8 cellular contexts compared by ENCODE assay signal in genomic region chr6:31356946-31357466, GRCh38. TPM values are rescaled to one million over a fixed set of nuclear protein-coding genes. Genes with fewer than 3 reads are reported as not detected.
A peak's percentile ranks its signal among the peaks of the same experiment; 100 is the strongest.
DNase-seq lines count a peak whose midpoint lies in the region; ATAC-seq and FAIRE-seq lines count a peak whose summit lies in the region.

Gene HLA-B (minus strand): TSS chr6:31357179. CDS start chr6:31357158, 21 bp downstream.

- peak; percentile 84 for ATAC-seq in HG03439 (IDR thresholded peaks at IDR 0.05; ENCODE audit: unreplicated experiment)

- intact Hi-C loops in activated T-helper 1 cell treated with anti-CD3 and anti-CD28 coated beads, Interleukin-12 subunit alpha, Interleukin-12 subunit beta, Interleukin-2, Interleukin-4 antibody, amounts not matched to agents 30 ng/mL and 10 ng/mL and 1 ng/mL, durations not matched to agents 14 hours and 24 hours and 36 hours (cut with micrococcal nuclease) = loop anchor here (1.0 to 5.0 kb wide), 7 partner anchors 45 to 1470 kb away; partner anchors contain the start of genes HLA-C, MICA, MRPS18B and PPP1R10

- peak within 1 kb of the TSS; percentile 95 for H3K4me3 Mint-ChIP-seq in activated T-helper 1 cell treated with anti-CD3 and anti-CD28 coated beads, Interleukin-12 subunit alpha, Interleukin-12 subunit beta, Interleukin-2, Interleukin-4 antibody, amounts not matched to agents 30 ng/mL and 10 ng/mL and 1 ng/mL, durations not matched to agents 14 hours and 24 hours and 36 hours

- peaks cover 8% of the 10 kb centered on the region for H3K9me3 Mint-ChIP-seq in activated T-helper 1 cell treated with anti-CD3 and anti-CD28 coated beads, Interleukin-12 subunit alpha, Interleukin-12 subunit beta, Interleukin-2, Interleukin-4 antibody, amounts not matched to agents 30 ng/mL and 10 ng/mL and 1 ng/mL, durations not matched to agents 14 hours and 24 hours and 36 hours

- peak; percentile 81 for FAIRE-seq in GM19239 (lab: Jason Lieb, UNC)

- peaks cover 8% of the 10 kb centered on the region for H3K27me3 Mint-ChIP-seq in activated T-helper 1 cell treated with anti-CD3 and anti-CD28 coated beads, Interleukin-12 subunit alpha, Interleukin-12 subunit beta, Interleukin-2, Interleukin-4 antibody, amounts not matched to agents 30 ng/mL and 10 ng/mL and 1 ng/mL, durations not matched to agents 14 hours and 24 hours and 36 hours (ENCODE audit: insufficient read depth)

- DNase-seq in C1 segment of cervical spinal cord (lab: John Stamatoyannopoulos, UW) = peak; percentile 15 to 84 (median 60)
- peak; percentile 28 for DNase-seq in GM19239 (ENCODE audit: insufficient read length, low spot score)
- DNase-seq in OCI-M2 (lab: John Stamatoyannopoulos, UW; ENCODE audit: unreplicated experiment) = peak; percentile 15
- DNase-seq in activated T-helper 1 cell treated with anti-CD3 and anti-CD28 coated beads, Interleukin-12 subunit alpha, Interleukin-12 subunit beta, Interleukin-2, Interleukin-4 antibody, amounts not matched to agents 30 ng/mL and 10 ng/mL and 1 ng/mL, durations not matched to agents 14 hours and 24 hours and 36 hours (ENCODE audit: low spot score) = peak; percentile 67
- DNase-seq in fibroblast of gingiva (ENCODE audit: low read depth) = peak; percentile 57
- peak; percentile 84 for DNase-seq in myocyte (ENCODE audit: low read depth)
- DNase-seq in stimulated activated CD8-positive, alpha-beta memory T cell treated with anti-CD3 and anti-CD28 coated beads, Interleukin-7, amount 100 ng/mL, for 48 hours (ENCODE audit: extremely low read depth in 1 of 2, low read depth in 1 of 2) = peak; percentile 37 to 66

- peak within 1 kb of the TSS; percentile 95 for H3K27ac Mint-ChIP-seq in activated T-helper 1 cell treated with anti-CD3 and anti-CD28 coated beads, Interleukin-12 subunit alpha, Interleukin-12 subunit beta, Interleukin-2, Interleukin-4 antibody, amounts not matched to agents 30 ng/mL and 10 ng/mL and 1 ng/mL, durations not matched to agents 14 hours and 24 hours and 36 hours

- H3K4me1 Mint-ChIP-seq in activated T-helper 1 cell treated with anti-CD3 and anti-CD28 coated beads, Interleukin-12 subunit alpha, Interleukin-12 subunit beta, Interleukin-2, Interleukin-4 antibody, amounts not matched to agents 30 ng/mL and 10 ng/mL and 1 ng/mL, durations not matched to agents 14 hours and 24 hours and 36 hours (ENCODE audit: low read depth) = peaks cover 64% of the 10 kb centered on the region

- H3K36me3 Mint-ChIP-seq in activated T-helper 1 cell treated with anti-CD3 and anti-CD28 coated beads, Interleukin-12 subunit alpha, Interleukin-12 subunit beta, Interleukin-2, Interleukin-4 antibody, amounts not matched to agents 30 ng/mL and 10 ng/mL and 1 ng/mL, durations not matched to agents 14 hours and 24 hours and 36 hours (ENCODE audit: low read depth) = peaks cover 51% of the 10 kb centered on the region

RNA-seq across cellular contexts. Expression of gene HLA-B, which starts in this region (rescaled TPM):
- 3,770 and 3,814 TPM in 2 replicates for total RNA-seq in activated T-helper 1 cell treated with anti-CD3 and anti-CD28 coated beads, Interleukin-12 subunit alpha, Interleukin-12 subunit beta, Interleukin-2, Interleukin-4 antibody, amounts not matched to agents 30 ng/mL and 10 ng/mL and 1 ng/mL, durations not matched to agents 14 hours and 24 hours and 36 hours
- total RNA-seq in myocyte = 137 and 270 TPM in 2 replicates
- 659 TPM for polyA plus RNA-seq in myocyte (2012)

Comparison
In these comparisons a context has a peak if more than half of its experiments do, and no peak if none do; other contexts are left out.
1. Peak in every context shown above with its lines: DNase-seq and ATAC-seq.
2. RNA of gene HLA-B (total RNA-seq): 3,770 to 3,814 TPM in activated T-helper 1 cell treated with anti-CD3 and anti-CD28 coated beads, Interleukin-12 subunit alpha, Interleukin-12 subunit beta, Interleukin-2, Interleukin-4 antibody, amounts not matched to agents 30 ng/mL and 10 ng/mL and 1 ng/mL, durations not matched to agents 14 hours and 24 hours and 36 hours; 137 to 270 TPM in myocyte; every median in the first group is over 10 times any median in the second.
3. DNase-seq: peak in every context shown above with its lines; median percentile 84 in myocyte; 67 in activated T-helper 1 cell treated with anti-CD3 and anti-CD28 coated beads, Interleukin-12 subunit alpha, Interleukin-12 subunit beta, Interleukin-2, Interleukin-4 antibody, amounts not matched to agents 30 ng/mL and 10 ng/mL and 1 ng/mL, durations not matched to agents 14 hours and 24 hours and 36 hours; 60 in C1 segment of cervical spinal cord; 57 in fibroblast of gingiva; 52 in stimulated activated CD8-positive, alpha-beta memory T cell treated with anti-CD3 and anti-CD28 coated beads, Interleukin-7, amount 100 ng/mL, for 48 hours; 28 in GM19239; 15 in OCI-M2.